Comparison of ENCODE assay signal across 8 cellular contexts in the genomic region with DNA sequence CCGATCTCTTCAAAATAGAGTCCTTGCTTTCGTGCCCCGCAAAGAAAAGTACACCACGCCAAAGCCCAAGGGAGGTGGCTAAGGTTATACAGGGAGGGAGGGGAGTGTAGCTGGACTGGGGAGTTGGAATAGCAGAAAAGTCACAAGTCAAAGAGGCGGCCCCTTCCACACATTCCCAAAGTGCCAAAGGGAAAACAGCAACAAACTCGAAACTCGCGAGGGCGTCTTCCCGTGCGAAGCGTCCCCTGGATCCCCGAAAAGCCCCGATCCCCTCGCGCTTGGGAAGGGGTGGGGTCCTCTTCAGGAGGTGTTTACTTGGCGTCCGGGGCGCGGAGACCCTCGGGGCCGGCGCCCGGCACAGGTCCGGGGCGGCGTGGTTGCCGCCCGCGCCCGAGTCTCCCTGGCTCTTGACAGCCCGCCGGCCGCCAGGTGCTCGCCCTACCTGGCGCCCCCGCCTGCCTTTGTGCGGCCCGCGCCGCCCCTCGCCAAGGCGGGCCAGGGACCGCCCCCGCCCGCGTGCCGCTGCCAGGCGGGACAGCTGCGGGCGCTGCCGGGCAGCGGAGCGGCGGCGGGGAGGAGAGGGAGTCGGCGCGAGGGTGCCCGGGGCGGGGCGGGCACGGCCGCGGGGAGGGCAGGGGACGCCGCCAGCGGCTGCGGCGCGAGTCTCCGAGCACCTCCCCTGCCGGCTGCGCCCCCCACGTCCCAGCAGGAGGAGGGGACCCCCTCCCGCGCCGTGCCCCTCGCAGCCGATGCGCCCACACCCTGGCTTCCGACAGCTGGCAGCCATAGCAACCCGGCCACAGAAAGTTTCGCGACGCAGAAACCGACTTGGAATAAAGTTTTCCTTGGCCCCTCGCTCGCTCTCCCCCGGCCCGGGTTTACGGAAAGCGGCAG. TPM values are rescaled to one million over a fixed set of nuclear protein-coding genes. Genes with fewer than 3 reads are reported as not detected.
DNase-seq lines count a peak whose midpoint lies in the region; ATAC-seq and TF ChIP-seq lines count a peak whose summit lies in the region.

No MANE protein-coding gene starts in this region.

- H3K4me3 ChIP-seq in dorsolateral prefrontal cortex (peak overlapping the region; percentile 52 to 96 (median 86)), thymus (ENCODE audit: low read length) (peak overlapping the region; percentile 48)

- H3K27ac ChIP-seq in dorsolateral prefrontal cortex (peak overlapping the region; percentile 16 to 98 (median 91)), thymus (ENCODE audit: low read depth) (peak overlapping the region; percentile 85)

- no peaks in the 10 kb centered on the region for H3K36me3 ChIP-seq in thymus (ENCODE audit: control insufficient read depth, insufficient read depth)

- intact Hi-C loops in dorsolateral prefrontal cortex (cut with DNase I) = loop anchor here (2.0 to 5.0 kb wide), 7 partner anchors 34 to 199 kb away; a partner anchor contains a TSS

- H3K27me3 ChIP-seq in dorsolateral prefrontal cortex = no peaks in the 10 kb centered on the region
- peaks cover 44% of the 10 kb centered on the region for H3K27me3 ChIP-seq in thymus (ENCODE audit: control insufficient read depth, insufficient read depth)

- peak in 1 of 56 donors; percentile 7 for TF ChIP-seq CTCF in dorsolateral prefrontal cortex (IDR thresholded peaks at IDR 0.05 in 54 of 56, conservative IDR thresholded peaks at IDR 0.05 in 2 of 56; ENCODE audit: low read depth in 1 of 56, partially characterized antibody in 56 of 56)

- DNase-seq in NCI-H345 (lab: John Stamatoyannopoulos, UW) (peak; percentile 28), NCI-H345 treated with DMSO at 0.1 percent for 48 hours (lab: John Stamatoyannopoulos, UW; ENCODE audit: unreplicated experiment) (no peak), dorsolateral prefrontal cortex (peak in 5 of 10 donors; percentile 24 to 70 (median 46)), medulla oblongata (ENCODE audit: extremely low spot score) (peak; percentile 46), NCI-H128 (lab: John Stamatoyannopoulos, UW; ENCODE audit: unreplicated experiment) (no peak)

- peaks cover 8% of the 10 kb centered on the region for H3K4me1 ChIP-seq in thymus (ENCODE audit: control insufficient read depth, insufficient read depth, low read length)

- WGBS in thymus = 5% methylated on average over 93 of the region's 93 CpGs

- ATAC-seq in HG02642 (IDR thresholded peaks at IDR 0.05; ENCODE audit: poor library complexity, unreplicated experiment) = peak; percentile 35

- no peaks in the 10 kb centered on the region for H3K9me3 ChIP-seq in thymus (ENCODE audit: control insufficient read depth)

- peak; percentile 17; the same call in 1 of the 2 replicates for TF ChIP-seq POLR2A in Raji (IDR thresholded peaks at IDR 0.05; ENCODE audit: insufficient read depth, low read depth, low read length)

RNA-seq across cellular contexts. Expression of a gene that starts 1.0 kb away (rescaled TPM):
- 100 to 1,000 TPM in 17 of 120 experiments, 10 to 100 TPM in 103; 28.1 to 166 (median 63.9) TPM for total RNA-seq in dorsolateral prefrontal cortex
- polyA plus RNA-seq in thymus = 59.8 TPM

Comparison
In these comparisons a context has a peak if more than half of its experiments do, and no peak if none do; other contexts are left out.
1. DNase-seq: peak in NCI-H345 (single experiment) and medulla oblongata (single experiment); none in NCI-H345 treated with DMSO at 0.1 percent for 48 hours (single experiment) and NCI-H128 (single experiment).